ENCODE assay signal across 34 cellular contexts in the genomic region with DNA sequence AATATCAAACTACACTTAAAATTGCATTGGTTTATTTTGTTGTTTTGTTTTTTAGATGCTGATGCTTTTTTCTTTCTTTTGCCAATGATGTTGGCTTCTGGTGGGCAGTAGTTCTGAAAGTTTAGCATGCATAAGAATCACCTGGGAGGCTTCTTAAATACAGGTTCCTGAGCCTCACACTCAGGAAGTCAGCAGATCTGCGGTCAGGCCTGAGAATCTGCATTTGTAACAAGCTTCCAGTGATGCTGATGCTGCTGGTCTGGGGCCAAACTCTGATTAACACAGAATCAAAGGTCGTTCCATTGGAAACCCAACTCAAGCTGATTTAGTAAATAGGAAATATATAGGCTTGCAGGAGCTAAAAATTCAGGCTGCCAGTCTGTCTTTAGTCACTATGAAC.
"Had no signal": no experiment of that assay in that cellular context is flagged by ENCODE, and none has a peak within 500 bp of the region (broad histone marks: within the 10 kb centered on the region; RNA-seq: fewer than 3 reads in every experiment).

No MANE protein-coding gene starts in this region.

- H3K27me3 Mint-ChIP-seq: activated CD4-positive, alpha-beta memory T cell treated with anti-CD3 and anti-CD28 coated beads, Interleukin-2, amount 10 ng/mL, durations not matched to agents 7 days and 5 days; activated CD4-positive, alpha-beta T cell treated with anti-CD3 and anti-CD28 coated beads for 36 hours; activated CD4-positive, alpha-beta T cell treated with anti-CD3 and anti-CD28 coated beads, Interleukin-2, amount 10 ng/mL, durations not matched to agents 7 days and 5 days; activated CD8-positive, alpha-beta memory T cell treated with anti-CD3 and anti-CD28 coated beads, Interleukin-2, amount 10 ng/mL, durations not matched to agents 7 days and 5 days; activated naive CD8-positive, alpha-beta T cell treated with anti-CD3 and anti-CD28 coated beads for 36 hours; activated T-cell treated with anti-CD3 and anti-CD28 coated beads, Interleukin-2, amount 50 U/mL, for 24 hours had no signal

- H3K4me3 Mint-ChIP-seq: activated CD4-positive, alpha-beta memory T cell treated with anti-CD3 and anti-CD28 coated beads, Interleukin-2, amount 10 ng/mL, durations not matched to agents 7 days and 5 days; activated CD4-positive, alpha-beta T cell treated with anti-CD3 and anti-CD28 coated beads for 36 hours; activated CD4-positive, alpha-beta T cell treated with anti-CD3 and anti-CD28 coated beads, Interleukin-2, amount 10 ng/mL, durations not matched to agents 7 days and 5 days; activated CD8-positive, alpha-beta memory T cell treated with anti-CD3 and anti-CD28 coated beads, Interleukin-2, amount 10 ng/mL, durations not matched to agents 7 days and 5 days; activated CD8-positive, alpha-beta T cell treated with anti-CD3 and anti-CD28 coated beads, Interleukin-2, amount 10 ng/mL, durations not matched to agents 7 days and 5 days; activated naive CD4-positive, alpha-beta T cell treated with anti-CD3 and anti-CD28 coated beads for 36 hours; activated naive CD8-positive, alpha-beta T cell treated with anti-CD3 and anti-CD28 coated beads for 36 hours; activated T-cell treated with anti-CD3 and anti-CD28 coated beads, Interleukin-2, amount 50 U/mL, for 24 hours; T-helper 1 cell treated with Interleukin-12 subunit alpha and Interleukin-12 subunit beta and Interleukin-4 antibody, amounts not matched to agents 30 μg/mL and 1 μg/mL, for 36 hours; T-helper 2 cell treated with Interferon-gamma antibody and Interleukin-4, amounts not matched to agents 5 μg/mL and 100 μg/mL, for 36 hours had no signal

- H3K27ac ChIP-seq: adrenal gland, body of pancreas, brain microvascular endothelial cell, breast epithelium, VCaP had no signal

- H3K36me3 ChIP-seq: adrenal gland, brain microvascular endothelial cell, breast epithelium had no signal

- H3K4me1 Mint-ChIP-seq: activated CD4-positive, alpha-beta memory T cell treated with anti-CD3 and anti-CD28 coated beads, Interleukin-2, amount 10 ng/mL, durations not matched to agents 7 days and 5 days; activated CD4-positive, alpha-beta T cell treated with anti-CD3 and anti-CD28 coated beads for 36 hours; activated CD4-positive, alpha-beta T cell treated with anti-CD3 and anti-CD28 coated beads, Interleukin-2, amount 10 ng/mL, durations not matched to agents 7 days and 5 days; activated CD8-positive, alpha-beta memory T cell treated with anti-CD3 and anti-CD28 coated beads, Interleukin-2, amount 10 ng/mL, durations not matched to agents 7 days and 5 days; activated naive CD8-positive, alpha-beta T cell treated with anti-CD3 and anti-CD28 coated beads for 36 hours had no signal

- H3K27ac Mint-ChIP-seq: activated CD4-positive, alpha-beta memory T cell treated with anti-CD3 and anti-CD28 coated beads, Interleukin-2, amount 10 ng/mL, durations not matched to agents 7 days and 5 days; activated CD4-positive, alpha-beta T cell treated with anti-CD3 and anti-CD28 coated beads for 36 hours; activated CD4-positive, alpha-beta T cell treated with anti-CD3 and anti-CD28 coated beads, Interleukin-2, amount 10 ng/mL, durations not matched to agents 7 days and 5 days; activated CD8-positive, alpha-beta memory T cell treated with anti-CD3 and anti-CD28 coated beads, Interleukin-2, amount 10 ng/mL, durations not matched to agents 7 days and 5 days; activated CD8-positive, alpha-beta T cell treated with anti-CD3 and anti-CD28 coated beads, Interleukin-2, amount 10 ng/mL, durations not matched to agents 7 days and 5 days; activated naive CD4-positive, alpha-beta T cell treated with anti-CD3 and anti-CD28 coated beads for 36 hours; activated naive CD4-positive, alpha-beta T cell treated with anti-CD3 and anti-CD28 coated beads, Interleukin-2, amount 50 U/mL, for 72 hours; activated naive CD8-positive, alpha-beta T cell treated with anti-CD3 and anti-CD28 coated beads for 36 hours; activated T-cell treated with anti-CD3 and anti-CD28 coated beads, Interleukin-2, amount 50 U/mL, for 24 hours; activated T-helper 2 cell treated with anti-CD3 and anti-CD28 coated beads, Interferon-gamma antibody, Interleukin-2, Interleukin-4, amounts not matched to agents 10 μg/mL and 5 μg/mL and 100 μg/mL, durations not matched to agents 14 hours and 24 hours and 36 hours; T-helper 1 cell treated with Interleukin-12 subunit alpha and Interleukin-12 subunit beta and Interleukin-4 antibody, amounts not matched to agents 30 μg/mL and 1 μg/mL, for 36 hours; T-helper 2 cell treated with Interferon-gamma antibody and Interleukin-4, amounts not matched to agents 5 μg/mL and 100 μg/mL, for 36 hours had no signal

- H3K36me3 Mint-ChIP-seq: activated CD8-positive, alpha-beta memory T cell treated with anti-CD3 and anti-CD28 coated beads, Interleukin-2, amount 10 ng/mL, durations not matched to agents 7 days and 5 days; activated naive CD4-positive, alpha-beta T cell treated with anti-CD3 and anti-CD28 coated beads, Interleukin-2, amount 50 U/mL, for 72 hours; activated naive CD8-positive, alpha-beta T cell treated with anti-CD3 and anti-CD28 coated beads for 36 hours had no signal

- H3K9me3 ChIP-seq: adrenal gland, body of pancreas, breast epithelium had no signal

- H3K9me3 Mint-ChIP-seq: activated naive CD4-positive, alpha-beta T cell treated with anti-CD3 and anti-CD28 coated beads, Interleukin-2, amount 50 U/mL, for 72 hours; activated naive CD8-positive, alpha-beta T cell treated with anti-CD3 and anti-CD28 coated beads for 36 hours had no signal

- H3K4me1 ChIP-seq: adrenal gland, breast epithelium had no signal

- H3K4me3 ChIP-seq: adrenal gland, body of pancreas, breast epithelium had no signal

- ATAC-seq: activated CD4-positive, alpha-beta T cell treated with anti-CD3 and anti-CD28 coated beads for 36 hours; activated CD4-positive, CD25-positive, alpha-beta regulatory T cell treated with anti-CD3 and anti-CD28 coated beads, Interleukin-2, amount 50 U/mL, for 24 hours; activated CD8-positive, alpha-beta memory T cell treated with anti-CD3 and anti-CD28 coated beads, Interleukin-2, amount 10 ng/mL, durations not matched to agents 7 days and 5 days; activated CD8-positive, alpha-beta T cell treated with anti-CD3 and anti-CD28 coated beads, Interleukin-2, amount 10 ng/mL, durations not matched to agents 7 days and 5 days; activated naive CD4-positive, alpha-beta T cell treated with anti-CD3 and anti-CD28 coated beads, Interleukin-2, amount 50 U/mL, for 72 hours; body of pancreas had no signal

- DNase-seq: activated CD4-positive, alpha-beta memory T cell treated with anti-CD3 and anti-CD28 coated beads, Interleukin-2, amount 10 ng/mL, durations not matched to agents 7 days and 5 days; activated CD4-positive, alpha-beta T cell treated with anti-CD3 and anti-CD28 coated beads for 1 hour; activated CD4-positive, alpha-beta T cell treated with anti-CD3 and anti-CD28 coated beads for 36 hours; activated CD4-positive, alpha-beta T cell treated with anti-CD3 and anti-CD28 coated beads for 48 hours; activated CD4-positive, alpha-beta T cell treated with anti-CD3 and anti-CD28 coated beads, Interleukin-2, amount 10 ng/mL, durations not matched to agents 7 days and 5 days; activated CD4-positive, alpha-beta T cell treated with anti-CD3 and anti-CD28 coated beads, Interleukin-2, amount 50 U/mL, for 48 hours; activated CD4-positive, CD25-positive, alpha-beta regulatory T cell; activated CD8-positive, alpha-beta memory T cell treated with anti-CD3 and anti-CD28 coated beads for 24 hours; activated CD8-positive, alpha-beta memory T cell treated with anti-CD3 and anti-CD28 coated beads, Interleukin-2, amount 10 ng/mL, durations not matched to agents 7 days and 5 days; activated CD8-positive, alpha-beta memory T cell treated with anti-CD3 and anti-CD28 coated beads, Interleukin-2, amount 50 U/mL, for 48 hours; activated CD8-positive, alpha-beta T cell treated with anti-CD3 and anti-CD28 coated beads, Interleukin-2, amount 10 ng/mL, durations not matched to agents 7 days and 5 days; activated effector memory CD4-positive, alpha-beta T cell treated with anti-CD3 and anti-CD28 coated beads, Interleukin-2, amount 50 U/mL, for 16 hours; activated gamma-delta T cell treated with Interleukin-2 at 50 U/mL for 16 hours; activated naive CD4-positive, alpha-beta T cell; activated naive CD4-positive, alpha-beta T cell treated with anti-CD3 and anti-CD28 coated beads for 36 hours; activated naive CD4-positive, alpha-beta T cell treated with anti-CD3 and anti-CD28 coated beads, Interleukin-2, amount 50 U/mL, for 16 hours; activated naive CD8-positive, alpha-beta T cell treated with anti-CD3 and anti-CD28 coated beads for 36 hours; activated T-cell treated with anti-CD3 and anti-CD28 coated beads, Interleukin-2, amount 50 U/mL, for 24 hours; activated T-cell treated with anti-CD3 and anti-CD28 coated beads, Interleukin-2, amount 50 U/mL, for 48 hours; adrenal gland; amniotic stem cell; aorta; body of pancreas; brain microvascular endothelial cell; central memory CD4-positive, alpha-beta T cell; T-helper 2 cell; T-helper 9 cell had no signal

- H3K27me3 ChIP-seq: adrenal gland, body of pancreas, brain microvascular endothelial cell, breast epithelium had no signal
